ENCODE assay signal across 2 cellular contexts in genomic region chr21:44296103-44296519, GRCh38.
TF ChIP-seq lines count a peak whose summit lies in the region.

No MANE protein-coding gene starts in this region.

TF ChIP-seq in IMR-90, 13 proteins besides CTCF, POLR2A, EP300 and RAD21:
- no peak for TF ChIP-seq USF2 (IDR thresholded peaks at IDR 0.05; ENCODE audit: low read depth, low read length)
- no peak for TF ChIP-seq MXI1 (IDR thresholded peaks at IDR 0.05; ENCODE audit: borderline replicate concordance, low read depth, low read length)
- TF ChIP-seq CEBPB (IDR thresholded peaks at IDR 0.05; ENCODE audit: low read depth, low read length): no peak
- no peak for TF ChIP-seq MAFK (IDR thresholded peaks at IDR 0.05; ENCODE audit: low read depth, low read length)
- no peak for TF ChIP-seq RCOR1 (IDR thresholded peaks at IDR 0.05; ENCODE audit: insufficient replicate concordance, low read length)
- TF ChIP-seq NFE2L2 (IDR thresholded peaks at IDR 0.05; ENCODE audit: low read depth, low read length): no peak
- no peak for TF ChIP-seq CHD1 (IDR thresholded peaks at IDR 0.05; ENCODE audit: low read depth, low read length)
- no peak for TF ChIP-seq ELK1 (IDR thresholded peaks at IDR 0.05; ENCODE audit: borderline replicate concordance, low read depth, low read length)
- TF ChIP-seq FOS (IDR thresholded peaks at IDR 0.05; ENCODE audit: low read depth, low read length): no peak
- TF ChIP-seq MAZ (IDR thresholded peaks at IDR 0.05; ENCODE audit: borderline replicate concordance, low read depth, low read length): no peak
- TF ChIP-seq SMC3 (IDR thresholded peaks at IDR 0.05; ENCODE audit: low read depth, low read length): no peak
- no peak for TF ChIP-seq BHLHE40 (IDR thresholded peaks at IDR 0.05; ENCODE audit: low read depth, low read length)
- no peak for TF ChIP-seq RFX5 (IDR thresholded peaks at IDR 0.05; ENCODE audit: low read depth, low read length)
TF ChIP-seq in IMR-90: peak in this region for 0.

TF ChIP-seq in K562, 482 proteins besides CTCF, POLR2A, EP300 and RAD21:
- no peak for TF ChIP-seq ARID3A (IDR thresholded peaks at IDR 0.05; ENCODE audit: borderline replicate concordance, low read depth, low read length)
- TF ChIP-seq EGR1 (conservative IDR thresholded peaks at IDR 0.05): 0 out of 2 replicates have a peak, but pooled peaks have one; percentile 7
- TF ChIP-seq ZNF263 (CRISPR knock-in tag; IDR thresholded peaks at IDR 0.05; ENCODE audit: borderline replicate concordance): peak; percentile 73; the same call in 1 of the 2 replicates
